9 cellular contexts compared by ENCODE assay signal in the genomic region with DNA sequence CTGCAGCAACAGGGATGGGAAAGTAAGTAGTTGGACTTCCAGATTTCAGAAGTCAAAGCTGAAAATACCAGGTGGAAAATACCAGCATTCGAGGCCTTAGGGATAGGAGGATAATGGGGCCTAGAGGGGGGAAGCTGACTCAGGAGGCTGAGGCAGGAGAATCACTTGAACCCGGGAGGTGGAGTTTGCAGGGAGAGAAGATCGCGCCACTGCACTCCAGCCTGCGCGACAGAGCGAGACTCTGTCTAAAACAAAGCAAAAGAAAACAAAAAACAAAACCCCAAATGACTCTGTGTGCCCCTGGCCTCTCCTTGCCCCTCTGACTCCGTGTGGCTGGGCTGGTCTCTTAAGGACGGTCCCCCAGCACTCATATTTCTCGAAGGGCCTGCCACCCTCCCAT. TPM values are rescaled to one million over a fixed set of nuclear protein-coding genes. Genes with fewer than 3 reads are reported as not detected.
A peak's percentile ranks its signal among the peaks of the same experiment; 100 is the strongest.
DNase-seq lines count a peak whose midpoint lies in the region; FAIRE-seq and TF ChIP-seq lines count a peak whose summit lies in the region.
"Had no signal": no experiment of that assay in that cellular context is flagged by ENCODE, and none has a peak within 500 bp of the region (broad histone marks: within the 10 kb centered on the region; RNA-seq: fewer than 3 reads in every experiment).

No MANE protein-coding gene starts in this region.

- no TSS peak for BruUV-seq in endothelial cell of umbilical vein (replicated peaks; lab: Mats Ljungman, UMichigan)

- H2AFZ ChIP-seq in endothelial cell of umbilical vein (ENCODE audit: low read depth, low read length): peak overlapping the region; percentile 78

- peak overlapping the region; percentile 68 for H3K4me3 ChIP-seq in CD8-positive, alpha-beta memory T cell (ENCODE audit: low read length)
- H3K4me3 ChIP-seq in endothelial cell of umbilical vein (replicated peaks in 1 of 3; ENCODE audit: insufficient read depth in 1 of 3, low read depth in 1 of 3, low read length in 3 of 3) (peak overlapping the region in 1 of 3 experiments; percentile 24), ovary (peak overlapping the region; percentile 37)
- H3K4me3 ChIP-seq: mucosa of descending colon had no signal

- peaks cover 18% of the 10 kb centered on the region for H3K36me3 ChIP-seq in CD8-positive, alpha-beta memory T cell (ENCODE audit: insufficient read depth, low read length)
- no peaks in the 10 kb centered on the region for H3K36me3 ChIP-seq in endothelial cell of umbilical vein (ENCODE audit: control insufficient read depth in 2 of 2, extremely low read depth in 1 of 2, insufficient read depth in 2 of 2, low read length in 2 of 2)
- no peaks in the 10 kb centered on the region for H3K36me3 ChIP-seq in ovary

- no peaks in the 10 kb centered on the region for H4K20me1 ChIP-seq in endothelial cell of umbilical vein (replicated peaks; ENCODE audit: control insufficient read depth, extremely low read depth, insufficient read depth, low read length)

- peak overlapping the region; percentile 41 for H3K4me2 ChIP-seq in endothelial cell of umbilical vein (ENCODE audit: insufficient read depth, low read length)

- intact Hi-C loops in endothelial cell of umbilical vein (cut with micrococcal nuclease): no loop called here
- intact Hi-C loops in ovary (cut with DNase I): no loop called here

- dilution Hi-C loops in endothelial cell of umbilical vein (cut with MboI; ENCODE audit: extremely low pct_ligation_motif_present, low sequenced_read_pairs): no loop called here

- H3K4me1 ChIP-seq in CD8-positive, alpha-beta memory T cell (ENCODE audit: insufficient read depth, low read length): peaks cover 64% of the 10 kb centered on the region
- peaks cover 33% of the 10 kb centered on the region for H3K4me1 ChIP-seq in endothelial cell of umbilical vein (ENCODE audit: control insufficient read depth, extremely low read depth, insufficient read depth, low read length)
- peaks cover 5% of the 10 kb centered on the region for H3K4me1 ChIP-seq in ovary (ENCODE audit: insufficient read depth)

- no peaks in the 10 kb centered on the region for H3K9me3 ChIP-seq in CD8-positive, alpha-beta memory T cell (ENCODE audit: low read length)
- H3K9me3 ChIP-seq in endothelial cell of umbilical vein (replicated peaks; ENCODE audit: control insufficient read depth, insufficient read depth, low read length): no peaks in the 10 kb centered on the region
- H3K9me3 ChIP-seq in ovary: no peaks in the 10 kb centered on the region
- H3K9me3 ChIP-seq: mucosa of descending colon had no signal

- TF ChIP-seq POLR2A in endothelial cell of umbilical vein (IDR thresholded peaks at IDR 0.05; ENCODE audit: low read depth, low read length): no peak
- no peak for TF ChIP-seq POLR2A in ovary (IDR thresholded peaks at IDR 0.05)

- no peak for TF ChIP-seq EP300 in ovary (IDR thresholded peaks at IDR 0.05)

- H3K9me1 ChIP-seq in endothelial cell of umbilical vein (replicated peaks; ENCODE audit: control insufficient read depth, extremely low read depth, insufficient read depth, low read length): no peaks in the 10 kb centered on the region

- H3K4me1 Mint-ChIP-seq in CD8-positive, alpha-beta memory T cell: peaks cover 66 to 87% (median 71%) of the 10 kb centered on the region in 3 donors

- peak overlapping the region; percentile 88 to 100 (median 99) for H3K27ac Mint-ChIP-seq in CD8-positive, alpha-beta memory T cell

- peaks cover 0 to 13% of the 10 kb centered on the region in 2 donors for H3K27me3 Mint-ChIP-seq in CD8-positive, alpha-beta memory T cell

- peaks cover 0 to 6% (median 4%) of the 10 kb centered on the region in 5 donors for H3K9me3 Mint-ChIP-seq in CD8-positive, alpha-beta memory T cell

- CTCF ChIA-PET in CD8-positive, alpha-beta memory T cell (lab: Charles Lee): interaction anchor here (1.0 to 6.5 kb wide), 13 partner anchors 9 to 87 kb away, joined by 3 to 46 read pairs (median 5); partner anchors contain the start of gene NTRK1
- CTCF ChIA-PET in RWPE1 (lab: Yijun Ruan, JAX) (interaction anchor here (0.6 to 1.0 kb wide), 5 partner anchors 12 to 124 kb away, joined by 3 to 5 read pairs (median 3); no protein-coding TSS in a partner anchor), endothelial cell of umbilical vein (lab: Charles Lee) (interaction anchor here (0.9 to 5.0 kb wide), 12 partner anchors 11 to 115 kb away, joined by 4 to 67 read pairs (median 5); partner anchors contain the start of genes INSRR and NTRK1)

- WGBS in ovary, 3 donors: 21 to 44% (median 35%) methylated on average over 10 of the region's 10 CpGs

- H3K9ac ChIP-seq in endothelial cell of umbilical vein (replicated peaks; ENCODE audit: extremely low read depth, insufficient read depth, low read length): no peak overlapping the region

- peak overlapping the region; percentile 97 for H3K27ac ChIP-seq in CD8-positive, alpha-beta memory T cell (ENCODE audit: low read depth, low read length)
- H3K27ac ChIP-seq in RWPE1: peak overlapping the region; percentile 69
- no peak overlapping the region for H3K27ac ChIP-seq in endothelial cell of umbilical vein (ENCODE audit: insufficient read depth, low read depth, low read length)
- H3K27ac ChIP-seq in ovary: no peak overlapping the region

- POLR2A ChIA-PET in CD8-positive, alpha-beta memory T cell (lab: Charles Lee): no interaction called here
- POLR2A ChIA-PET in RWPE1 (lab: Yijun Ruan, JAX; ENCODE audit: low non-redundant PET) (no interaction called here), endothelial cell of umbilical vein (lab: Charles Lee) (no interaction called here)

- peaks cover 17 to 79% (median 22%) of the 10 kb centered on the region in 3 donors for H3K36me3 Mint-ChIP-seq in CD8-positive, alpha-beta memory T cell

- DNase-seq in CD8-positive, alpha-beta memory T cell: no peak
- DNase-seq in RWPE1 (ENCODE audit: low spot score) (no peak), endothelial cell of umbilical vein (ENCODE audit: low read depth, low spot score) (no peak), ovary (no peak), GOT3 (lab: John Stamatoyannopoulos, UW) (no peak), ureter (ENCODE audit: low spot score) (no peak), SW480 (ENCODE audit: low spot score) (no peak)
- no peak for DNase-seq in effector CD8-positive, alpha-beta T cell (lab: John Stamatoyannopoulos, UW)

- FAIRE-seq in endothelial cell of umbilical vein (lab: Jason Lieb, UNC): peak; percentile 50

- H3K27me3 ChIP-seq in CD8-positive, alpha-beta memory T cell (ENCODE audit: insufficient read depth, low read length, poor library complexity, severe bottlenecking): no peaks in the 10 kb centered on the region
- H3K27me3 ChIP-seq in endothelial cell of umbilical vein (ENCODE audit: control insufficient read depth in 2 of 2, insufficient read depth in 2 of 2, low read length in 2 of 2) (no peaks in the 10 kb centered on the region), ovary (no peaks in the 10 kb centered on the region)

- no peak for TF ChIP-seq CTCF in RWPE1 (conservative IDR thresholded peaks at IDR 0.05; ENCODE audit: low read depth)
- no peak for TF ChIP-seq CTCF in endothelial cell of umbilical vein (IDR thresholded peaks at IDR 0.05; ENCODE audit: extremely low read depth in 1 of 2, insufficient read depth in 1 of 2, low read depth in 1 of 2, low read length in 2 of 2)
- TF ChIP-seq CTCF in ovary (IDR thresholded peaks at IDR 0.05): no peak

- no peaks in the 10 kb centered on the region for H3K79me2 ChIP-seq in endothelial cell of umbilical vein (ENCODE audit: control insufficient read depth, insufficient read depth, low read length)

- H3K4me3 Mint-ChIP-seq in CD8-positive, alpha-beta memory T cell: peak overlapping the region; percentile 85 to 98 (median 94)

RNA-seq across cellular contexts. Expression of gene SH2D2A, which starts 3.4 kb away (rescaled TPM):
- 100 to 1,000 TPM; 163 to 170 TPM for total RNA-seq in CD8-positive, alpha-beta memory T cell
- polyA plus RNA-seq in CD8-positive, alpha-beta memory T cell: 62.1 TPM
- total RNA-seq in endothelial cell of umbilical vein (1.1 and 1.8 TPM in 2 replicates), ovary (1 to 10 TPM in 4 of 7 donors, under 1 TPM in 3; 0.40 to 2.8 (median 1.4) TPM), ureter (6.7 TPM)
- polyA plus RNA-seq in endothelial cell of umbilical vein (0.41 and 0.92 TPM in 2 replicates), ovary (under 1 TPM; 0.19 to 0.65 TPM)
- 0.49 and 0.53 TPM in 2 replicates for polyA plus RNA-seq in endothelial cell of umbilical vein (2011; cell fraction: cytosol; rRNA removed)
- 0.53 and 0.56 TPM in 2 replicates for polyA plus RNA-seq in endothelial cell of umbilical vein (2011; cell fraction: nucleus; rRNA removed)
- polyA plus RNA-seq in endothelial cell of umbilical vein (2012): 1.5 and 1.7 TPM in 2 replicates
- 0.23 TPM in 1 of 2 replicates, not detected in the other for polyA minus RNA-seq in endothelial cell of umbilical vein
- 1.7 TPM for polyA minus RNA-seq in endothelial cell of umbilical vein (2011; cell fraction: cytosol; rRNA and poly(A)+ RNA removed)
- polyA minus RNA-seq in endothelial cell of umbilical vein (2011; cell fraction: nucleus; rRNA and poly(A)+ RNA removed): 0.63 TPM in 1 of 2 replicates, not detected in the other

RNA-seq across cellular contexts. Expression of gene INSRR, which starts 45.6 kb away (rescaled TPM):
- total RNA-seq in CD8-positive, alpha-beta memory T cell: under 1 TPM in 1 of 2 experiments, not detected in 1; 0.07 TPM
- not detected for polyA plus RNA-seq in CD8-positive, alpha-beta memory T cell
- total RNA-seq in endothelial cell of umbilical vein: not detected in 2 replicates
- polyA plus RNA-seq in endothelial cell of umbilical vein: not detected in 2 replicates
- not detected in 2 replicates for polyA plus RNA-seq in endothelial cell of umbilical vein (2011; cell fraction: cytosol; rRNA removed)
- polyA plus RNA-seq in endothelial cell of umbilical vein (2011; cell fraction: nucleus; rRNA removed): not detected in 2 replicates
- polyA plus RNA-seq in endothelial cell of umbilical vein (2012): not detected in 2 replicates
- not detected in 2 replicates for polyA minus RNA-seq in endothelial cell of umbilical vein
- not detected for polyA minus RNA-seq in endothelial cell of umbilical vein (2011; cell fraction: cytosol; rRNA and poly(A)+ RNA removed)
- polyA minus RNA-seq in endothelial cell of umbilical vein (2011; cell fraction: nucleus; rRNA and poly(A)+ RNA removed): not detected in 2 replicates
- under 1 TPM in 1 of 7 donors, not detected in 6; 0.15 TPM for total RNA-seq in ovary
- under 1 TPM in 1 of 2 donors, not detected in 1; 0.02 TPM for polyA plus RNA-seq in ovary
- total RNA-seq in ureter: 0.13 TPM

RNA-seq across cellular contexts. Expression of gene PRCC, which starts 46.0 kb away (rescaled TPM):
- total RNA-seq in CD8-positive, alpha-beta memory T cell: 100 to 1,000 TPM; 106 to 111 TPM
- 45.9 TPM for polyA plus RNA-seq in CD8-positive, alpha-beta memory T cell
- total RNA-seq in endothelial cell of umbilical vein (65.1 and 71.5 TPM in 2 replicates), ovary (10 to 100 TPM; 24.7 to 65.2 (median 50.9) TPM), ureter (70.9 TPM)
- polyA plus RNA-seq in endothelial cell of umbilical vein (76.9 and 77.4 TPM in 2 replicates), ovary (10 to 100 TPM; 38.6 to 72.5 TPM)
- polyA plus RNA-seq in endothelial cell of umbilical vein (2011; cell fraction: cytosol; rRNA removed): 85.2 and 95.3 TPM in 2 replicates
- 64.9 and 66.7 TPM in 2 replicates for polyA plus RNA-seq in endothelial cell of umbilical vein (2011; cell fraction: nucleus; rRNA removed)
- 42.1 and 57.4 TPM in 2 replicates for polyA plus RNA-seq in endothelial cell of umbilical vein (2012)
- 74.1 and 74.8 TPM in 2 replicates for polyA minus RNA-seq in endothelial cell of umbilical vein
- 87.5 TPM for polyA minus RNA-seq in endothelial cell of umbilical vein (2011; cell fraction: cytosol; rRNA and poly(A)+ RNA removed)
- 30.6 and 54.1 TPM in 2 replicates for polyA minus RNA-seq in endothelial cell of umbilical vein (2011; cell fraction: nucleus; rRNA and poly(A)+ RNA removed)

RNA-seq across cellular contexts. Expression of gene NTRK1, which starts 47.4 kb away (rescaled TPM):
- 1 to 10 TPM; 2.9 to 3.0 TPM for total RNA-seq in CD8-positive, alpha-beta memory T cell
- polyA plus RNA-seq in CD8-positive, alpha-beta memory T cell: not detected
- total RNA-seq in endothelial cell of umbilical vein (not detected in 2 replicates), ovary (under 1 TPM in 4 of 7 donors, not detected in 3; 0.34 to 0.92 (median 0.41) TPM), ureter (1.7 TPM)
- polyA plus RNA-seq in endothelial cell of umbilical vein (0.07 TPM in 1 of 2 replicates, not detected in the other), ovary (under 1 TPM in 1 of 2 donors, not detected in 1; 0.11 TPM)
- polyA plus RNA-seq in endothelial cell of umbilical vein (2011; cell fraction: cytosol; rRNA removed): 0.03 TPM in 1 of 2 replicates, not detected in the other
- polyA plus RNA-seq in endothelial cell of umbilical vein (2011; cell fraction: nucleus; rRNA removed): 0.07 and 0.11 TPM in 2 replicates
- not detected in 2 replicates for polyA plus RNA-seq in endothelial cell of umbilical vein (2012)
- 0.34 TPM in 1 of 2 replicates, not detected in the other for polyA minus RNA-seq in endothelial cell of umbilical vein
- not detected for polyA minus RNA-seq in endothelial cell of umbilical vein (2011; cell fraction: cytosol; rRNA and poly(A)+ RNA removed)
- not detected in 2 replicates for polyA minus RNA-seq in endothelial cell of umbilical vein (2011; cell fraction: nucleus; rRNA and poly(A)+ RNA removed)

Comparison
In these comparisons a context has a peak if more than half of its experiments do, and no peak if none do; other contexts are left out.
1. H3K27ac ChIP-seq: peak in CD8-positive, alpha-beta memory T cell (single experiment) and RWPE1 (single experiment); none in endothelial cell of umbilical vein (single experiment) and ovary (0 of 2).
2. RNA of gene SH2D2A, which starts 3.4 kb away (total RNA-seq): 163 to 170 TPM in CD8-positive, alpha-beta memory T cell; 6.7 TPM in ureter (single experiment), 0.40 to 2.8 TPM in ovary and 1.1 to 1.8 TPM in endothelial cell of umbilical vein; every median in the first group is over 10 times any median in the second.